25 cellular contexts compared by ENCODE assay signal in genomic region chrX:17355976-17356375, GRCh38. TPM values are rescaled to one million over a fixed set of nuclear protein-coding genes. Genes with fewer than 3 reads are reported as not detected.
DNase-seq lines count a peak whose midpoint lies in the region; ATAC-seq and TF ChIP-seq lines count a peak whose summit lies in the region.
"Had no signal": no experiment of that assay in that cellular context is flagged by ENCODE, and none has a peak within 500 bp of the region (broad histone marks: within the 10 kb centered on the region; RNA-seq: fewer than 3 reads in every experiment).

No MANE protein-coding gene starts in this region.

- H3K9me3 ChIP-seq in breast epithelium (no peaks in the 10 kb centered on the region), thoracic aorta (no peaks in the 10 kb centered on the region)
- H3K9me3 ChIP-seq: SJCRH30 had no signal

- TF ChIP-seq POLR2A in breast epithelium (IDR thresholded peaks at IDR 0.05), result no peak

- H3K4me3 ChIP-seq in breast epithelium (no peak overlapping the region), thoracic aorta (no peak overlapping the region)
- H3K4me3 ChIP-seq: BLaER1, PC-9, SJCRH30 had no signal

- peak overlapping the region; percentile 49 to 58 for H3K27ac ChIP-seq in breast epithelium
- H3K27ac ChIP-seq in thoracic aorta, result peak overlapping the region; percentile 17 to 22
- H3K27ac ChIP-seq: BLaER1, KMS-11, PC-9, SJCRH30 had no signal

- peaks cover 28% of the 10 kb centered on the region for H3K27me3 Mint-ChIP-seq in MCF 10A (ENCODE audit: insufficient read depth, unreplicated experiment)
- H3K27me3 Mint-ChIP-seq: CD4-positive, CD25-positive, alpha-beta regulatory T cell had no signal

- no peaks in the 10 kb centered on the region for H3K4me1 Mint-ChIP-seq in MCF 10A (ENCODE audit: insufficient read depth, unreplicated experiment)
- H3K4me1 Mint-ChIP-seq: CD4-positive, CD25-positive, alpha-beta regulatory T cell; IgD-negative memory B cell had no signal

- H3K36me3 ChIP-seq in breast epithelium (no peaks in the 10 kb centered on the region), thoracic aorta (no peaks in the 10 kb centered on the region)
- H3K36me3 ChIP-seq: BLaER1, SJCRH30 had no signal

- no peak for TF ChIP-seq CTCF in breast epithelium (IDR thresholded peaks at IDR 0.05)
- TF ChIP-seq CTCF in MCF 10A (IDR thresholded peaks at IDR 0.05; ENCODE audit: unreplicated experiment), result no peak
- no peak for TF ChIP-seq CTCF in thoracic aorta (IDR thresholded peaks at IDR 0.05)

- peaks cover 20% of the 10 kb centered on the region for H3K9me3 Mint-ChIP-seq in MCF 10A (ENCODE audit: unreplicated experiment)

- no peak overlapping the region for H3K27ac Mint-ChIP-seq in MCF 10A (ENCODE audit: low read depth, unreplicated experiment)
- H3K27ac Mint-ChIP-seq: CD4-positive, CD25-positive, alpha-beta regulatory T cell; IgD-negative memory B cell had no signal

- POLR2A ChIA-PET in MCF 10A (lab: Yijun Ruan, JAX), result no interaction called here

- ATAC-seq in thoracic aorta (ENCODE audit: insufficient number of reproducible peaks, low FRiP score, low read depth), result no peak
- ATAC-seq in HG02938 (IDR thresholded peaks at IDR 0.05; ENCODE audit: unreplicated experiment), result no peak
- ATAC-seq: Right ventricle myocardium inferior, SK-N-SH treated with all-trans-retinoic acid at 6 μM for 48 hours had no signal

- no peaks in the 10 kb centered on the region for H3K36me3 Mint-ChIP-seq in MCF 10A (ENCODE audit: insufficient read depth, unreplicated experiment)
- H3K36me3 Mint-ChIP-seq: CD4-positive, CD25-positive, alpha-beta regulatory T cell; IgD-negative memory B cell had no signal

- CTCF ChIA-PET in MCF 10A (lab: Yijun Ruan, JAX), result interaction anchor here (0.5 to 1.3 kb wide), 2 partner anchors 8 to 114 kb away, joined by 3 to 4 read pairs; no protein-coding TSS in a partner anchor

- intact Hi-C loops in breast epithelium (cut with DNase I; ENCODE audit: low total_unique reads) (no loop called here), MCF 10A (cut with micrococcal nuclease) (no loop called here)

- H3K4me1 ChIP-seq in breast epithelium, result no peaks in the 10 kb centered on the region
- peaks cover 0 to 16% of the 10 kb centered on the region in 2 donors for H3K4me1 ChIP-seq in thoracic aorta (ENCODE audit: control insufficient read depth in 1 of 2, low read depth in 2 of 2)
- H3K4me1 ChIP-seq: BLaER1, SJCRH30 had no signal

- H3K27me3 ChIP-seq in breast epithelium (peaks cover 0 to 10% of the 10 kb centered on the region in 2 donors), thoracic aorta (replicated peaks; ENCODE audit: insufficient read depth) (no peaks in the 10 kb centered on the region)
- H3K27me3 ChIP-seq: SJCRH30 had no signal

- BruUV-seq in MCF 10A (replicated peaks; lab: Mats Ljungman, UMichigan), result no TSS peak

- H3K4me3 Mint-ChIP-seq in MCF 10A (ENCODE audit: unreplicated experiment), result no peak overlapping the region
- H3K4me3 Mint-ChIP-seq: CD4-positive, CD25-positive, alpha-beta regulatory T cell; IgD-negative memory B cell had no signal

- no peak for DNase-seq in breast epithelium (ENCODE audit: low spot score in 2 of 2)
- DNase-seq in MCF 10A (ENCODE audit: unreplicated experiment), result no peak
- DNase-seq in NCI-H69 (lab: John Stamatoyannopoulos, UW), result peak; percentile 3
- peak; percentile 1 for DNase-seq in cortex of kidney (lab: John Stamatoyannopoulos, UW)
- DNase-seq in thoracic aorta (ENCODE audit: low spot score), result no peak
- no peak for DNase-seq in NCI-H1436 (lab: John Stamatoyannopoulos, UW)
- DNase-seq in NCI-H510A treated with DMSO at 0.1 percent for 48 hours (lab: John Stamatoyannopoulos, UW), result no peak
- DNase-seq: CD4-positive, CD25-positive, alpha-beta regulatory T cell; DMS153; DND-41; NCI-H1048; NCI-H1417; NCI-H1694 treated with DMSO at 0.1 percent for 48 hours; NCI-H2081; NCI-H2227 treated with DMSO at 0.1 percent for 48 hours; NCI-H82; NK-92 treated with Interleukin-12 subunit alpha and Interleukin-12 subunit beta, amount 100 ng/mL, for 24 hours; PC-9; SJCRH30 had no signal

RNA-seq across cellular contexts. Expression of gene NHS, which starts 19.0 kb away (rescaled TPM):
- total RNA-seq in breast epithelium (10 to 100 TPM in 1 of 3 donors, 1 to 10 TPM in 2; 8.5 to 11.2 (median 8.8) TPM), MCF 10A (2022) (3.6 and 6.2 TPM in 2 replicates), thoracic aorta (10 to 100 TPM; 23.3 to 29.6 TPM)

Comparison
In these comparisons a context has a peak if more than half of its experiments do, and no peak if none do; other contexts are left out.
1. DNase-seq: peak in NCI-H69 (single experiment) and cortex of kidney (single experiment); none in breast epithelium (0 of 2), MCF 10A (single experiment), thoracic aorta (single experiment), NCI-H1436 (single experiment) and NCI-H510A treated with DMSO at 0.1 percent for 48 hours (single experiment).